ENCODE assay signal across 8 cellular contexts in the genomic region with DNA sequence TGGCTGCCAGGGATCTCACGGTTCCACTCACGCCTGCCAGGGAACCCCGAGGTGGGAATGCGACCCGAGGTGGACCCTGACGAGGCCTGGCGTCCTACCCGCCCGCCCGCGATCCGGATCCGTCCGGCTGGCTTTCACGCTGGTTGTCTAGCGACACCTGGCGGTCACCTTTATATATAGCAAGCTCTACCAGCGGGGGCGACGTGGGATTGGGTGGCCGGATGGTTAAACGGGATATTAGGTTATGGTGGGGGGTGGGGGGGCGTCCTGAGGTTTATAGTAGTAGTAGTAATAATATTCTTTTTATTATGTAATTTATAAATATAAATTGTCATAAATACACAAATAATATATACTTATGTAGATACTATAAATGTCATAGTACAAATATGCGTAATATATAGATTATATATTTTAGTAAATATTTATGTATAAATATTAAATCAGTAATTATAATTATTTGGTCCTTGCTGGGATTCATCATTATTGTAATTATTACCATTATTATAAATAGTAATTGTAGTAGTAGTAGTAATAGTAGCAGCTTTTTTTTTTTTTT.
A peak's percentile ranks its signal among the peaks of the same experiment; 100 is the strongest.
DNase-seq lines count a peak whose midpoint lies in the region; ATAC-seq and TF ChIP-seq lines count a peak whose summit lies in the region.

No MANE protein-coding gene starts in this region.

- peaks cover 17% of the 10 kb centered on the region for H3K27me3 ChIP-seq in CD4-positive, alpha-beta T cell (ENCODE audit: control insufficient read depth, insufficient read depth, low read length)

- DNase-seq in CD4-positive, alpha-beta T cell = peak; percentile 58 to 74 (median 67)
- DNase-seq in HCEC 1CT (peak; percentile 45), NCI-H524 (lab: John Stamatoyannopoulos, UW) (peak; percentile 43 to 80), dermis blood vessel endothelial cell (peak; percentile 87), lower leg skin (ENCODE audit: low spot score in 2 of 2) (peak; percentile 66 to 95)
- DNase-seq in activated CD4-positive, alpha-beta T cell treated with anti-CD3 and anti-CD28 coated beads, Interleukin-2, amount 50 U/mL, for 4 hours = peak; percentile 67 to 69
- peak; percentile 67 to 71 for DNase-seq in stimulated activated CD4-positive, alpha-beta T cell treated with anti-CD3 and anti-CD28 coated beads, Interleukin-4, amount 100 ng/mL, for 48 hours (ENCODE audit: low read depth in 2 of 2)

- 6% methylated on average over 15 to 19 of the region's 24 CpGs for WGBS in lower leg skin, 2 donors

- no peaks in the 10 kb centered on the region for H3K9me3 ChIP-seq in CD4-positive, alpha-beta T cell (ENCODE audit: control insufficient read depth, low read length)

- peak; percentile 88 for TF ChIP-seq CTCF in CD4-positive, alpha-beta T cell (IDR thresholded peaks at IDR 0.05)
- TF ChIP-seq CTCF in lower leg skin (IDR thresholded peaks at IDR 0.05) = peak in 1 of 3 donors; percentile 58

- no peak overlapping the region for H3K4me3 ChIP-seq in lower leg skin (ENCODE audit: low read depth, poor library complexity, severe bottlenecking)

- H3K4me1 Mint-ChIP-seq in CD4-positive, alpha-beta T cell (ENCODE audit: low read depth) = peaks cover 15% of the 10 kb centered on the region

- H3K4me3 Mint-ChIP-seq in CD4-positive, alpha-beta T cell = no peak overlapping the region

- intact Hi-C loops in CD4-positive, alpha-beta T cell (cut with DNase I, micrococcal nuclease) = loop anchor here (1.0 to 10.0 kb wide), 7 partner anchors 198 to 571 kb away; a partner anchor contains a TSS
- intact Hi-C loops in lower leg skin (cut with DNase I; ENCODE audit: low total_unique reads) = loop anchor here (5.0 to 10.0 kb wide), 2 partner anchors 56 to 388 kb away; a partner anchor contains a TSS

- H3K27ac ChIP-seq in CD4-positive, alpha-beta T cell (ENCODE audit: low read depth, low read length) = no peak overlapping the region

- CTCF ChIA-PET in CD4-positive, alpha-beta T cell (lab: Charles Lee) = interaction anchor here (0.6 to 5.2 kb wide), 19 partner anchors 12 to 711 kb away, joined by 3 to 55 read pairs (median 4); a partner anchor contains a TSS

- POLR2A ChIA-PET in CD4-positive, alpha-beta T cell (lab: Charles Lee) = interaction anchor here (0.8 to 1.8 kb wide), 4 partner anchors 11 to 394 kb away, joined by 3 to 7 read pairs (median 4); no protein-coding TSS in a partner anchor

- peaks cover 34% of the 10 kb centered on the region for H3K27me3 Mint-ChIP-seq in CD4-positive, alpha-beta T cell

- no peak overlapping the region for H3K27ac Mint-ChIP-seq in CD4-positive, alpha-beta T cell

- no peaks in the 10 kb centered on the region for H3K9me3 Mint-ChIP-seq in CD4-positive, alpha-beta T cell

- ATAC-seq in CD4-positive, alpha-beta T cell (ENCODE audit: poor library complexity) = peak; percentile 77
- no peak for ATAC-seq in GM21381 (IDR thresholded peaks at IDR 0.05; ENCODE audit: unreplicated experiment)

- TF ChIP-seq POLR2A in lower leg skin (IDR thresholded peaks at IDR 0.05) = no peak

- H3K36me3 Mint-ChIP-seq in CD4-positive, alpha-beta T cell (ENCODE audit: low read depth) = no peaks in the 10 kb centered on the region
